In the genomic region with DNA sequence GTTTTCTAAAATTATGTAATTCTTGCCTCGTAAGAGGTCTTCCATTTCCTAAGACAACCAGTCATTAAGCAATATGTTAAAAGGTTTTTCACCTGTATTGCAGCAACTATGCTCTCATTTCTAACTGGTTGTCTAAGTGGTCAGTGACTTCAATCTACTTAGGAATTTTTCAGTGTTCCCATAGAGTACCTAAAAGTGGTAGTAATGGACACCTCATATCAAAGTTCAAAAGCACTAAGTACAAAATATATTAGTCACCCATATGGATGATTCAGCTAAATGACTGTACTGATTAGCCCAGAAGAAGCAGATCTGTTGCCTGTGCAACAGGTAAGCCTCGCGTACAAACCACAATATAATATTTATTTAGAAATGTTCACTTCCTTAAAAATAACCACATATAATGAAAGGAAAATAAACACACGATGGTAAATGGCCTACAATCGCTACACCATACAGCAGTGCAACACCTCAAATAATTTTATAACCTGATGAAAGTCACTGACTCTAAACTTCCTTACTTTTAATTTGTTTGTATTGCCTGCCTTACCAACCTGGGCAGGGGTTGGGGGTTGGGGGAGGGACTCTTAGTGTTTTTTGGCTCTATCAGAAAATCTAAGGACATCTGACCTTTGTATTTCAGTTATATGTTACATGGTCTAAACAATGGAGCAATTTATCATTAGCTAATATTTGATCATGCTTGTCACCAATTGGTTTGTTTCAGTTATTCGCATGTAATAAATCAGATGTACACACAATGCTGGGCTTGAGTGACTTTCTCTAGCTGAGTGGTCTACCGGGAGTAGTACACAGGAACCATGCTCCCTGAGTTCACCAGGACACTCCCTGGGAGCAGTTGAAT, we compare ENCODE assay signal across 11 cellular contexts.
DNase-seq lines count a peak whose midpoint lies in the region; ATAC-seq, FAIRE-seq and TF ChIP-seq lines count a peak whose summit lies in the region.
"Had no signal": no experiment of that assay in that cellular context is flagged by ENCODE, and none has a peak within 500 bp of the region (broad histone marks: within the 10 kb centered on the region; RNA-seq: fewer than 3 reads in every experiment).

No MANE protein-coding gene starts in this region.

- no peaks in the 10 kb centered on the region for H3K27me3 Mint-ChIP-seq in activated CD4-positive, alpha-beta T cell treated with anti-CD3 and anti-CD28 coated beads for 36 hours
- H3K27me3 Mint-ChIP-seq in effector memory CD8-positive, alpha-beta T cell, result no peaks in the 10 kb centered on the region

- no peak for TF ChIP-seq EP300 in tibial nerve (IDR thresholded peaks at IDR 0.05)

- no peaks in the 10 kb centered on the region for H3K9me3 ChIP-seq in tibial nerve
- H3K9me3 ChIP-seq in heart right ventricle, result no peaks in the 10 kb centered on the region

- FAIRE-seq in RCC 7860 (lab: Jason Lieb, UNC), result peak; percentile 94

- H3K4me1 ChIP-seq in tibial nerve (peaks cover 0 to 36% (median 18%) of the 10 kb centered on the region in 4 donors), heart right ventricle (peaks cover 2 to 57% (median 45%) of the 10 kb centered on the region in 9 donors)

- H3K9me3 Mint-ChIP-seq in activated CD4-positive, alpha-beta T cell treated with anti-CD3 and anti-CD28 coated beads for 36 hours (ENCODE audit: low read depth), result no peaks in the 10 kb centered on the region
- H3K9me3 Mint-ChIP-seq in effector memory CD8-positive, alpha-beta T cell, result no peaks in the 10 kb centered on the region

- POLR2A ChIA-PET in activated CD4-positive, alpha-beta T cell treated with anti-CD3 and anti-CD28 coated beads for 36 hours (lab: Charles Lee), result interaction anchor here (0.5 to 1.6 kb wide), 4 partner anchors 11 to 695 kb away, joined by 3 to 5 read pairs (median 4); no protein-coding TSS in a partner anchor

- peaks cover 11% of the 10 kb centered on the region for H3K36me3 Mint-ChIP-seq in activated CD4-positive, alpha-beta T cell treated with anti-CD3 and anti-CD28 coated beads for 36 hours (ENCODE audit: low read depth)
- H3K36me3 Mint-ChIP-seq in effector memory CD8-positive, alpha-beta T cell (ENCODE audit: insufficient read depth), result peaks cover 17% of the 10 kb centered on the region

- ATAC-seq in activated CD4-positive, alpha-beta T cell treated with anti-CD3 and anti-CD28 coated beads for 36 hours, result peak; percentile 27
- ATAC-seq in effector memory CD8-positive, alpha-beta T cell (replicated peaks), result no peak
- no peak for ATAC-seq in heart right ventricle

- intact Hi-C loops in activated CD4-positive, alpha-beta T cell treated with anti-CD3 and anti-CD28 coated beads for 36 hours (cut with DNase I, micrococcal nuclease), result loop anchor here in 1 of 2 experiments (5.0 kb wide), 1 partner anchor 147 kb away; no protein-coding TSS in a partner anchor
- intact Hi-C loops in heart right ventricle (cut with DNase I), result no loop called here

- 89 to 90% methylated on average over 7 of the region's 7 CpGs for WGBS in tibial nerve, 2 donors
- 91 to 93% methylated on average over 7 of the region's 7 CpGs for WGBS in heart right ventricle, 2 donors

- DNase-seq in activated CD4-positive, alpha-beta T cell treated with anti-CD3 and anti-CD28 coated beads for 36 hours, result no peak
- DNase-seq in activated CD4-positive, alpha-beta T cell treated with anti-CD3 and anti-CD28 coated beads, Interleukin-2, amount 50 U/mL, for 48 hours, result no peak
- DNase-seq in RCC 7860 (ENCODE audit: low spot score), result peak; percentile 91
- DNase-seq in effector memory CD8-positive, alpha-beta T cell, result no peak
- DNase-seq in renal cortical epithelial cell (ENCODE audit: low read depth), result peak; percentile 97
- no peak for DNase-seq in tibial nerve (ENCODE audit: low spot score in 2 of 2)
- no peak for DNase-seq in heart right ventricle
- no peak for DNase-seq in DMS79 treated with DMSO at 0.1 percent for 48 hours (lab: John Stamatoyannopoulos, UW)
- DNase-seq: activated CD4-positive, alpha-beta T cell treated with anti-CD3 and anti-CD28 coated beads for 1 hour; NCI-H446 had no signal

- TF ChIP-seq CTCF in tibial nerve (IDR thresholded peaks at IDR 0.05) (no peak), heart right ventricle (IDR thresholded peaks at IDR 0.05) (no peak)

- CTCF ChIA-PET in activated CD4-positive, alpha-beta T cell treated with anti-CD3 and anti-CD28 coated beads for 36 hours (lab: Charles Lee), result interaction anchor here (0.5 to 5.4 kb wide), 7 partner anchors 9 to 147 kb away, joined by 3 to 37 read pairs (median 3); no protein-coding TSS in a partner anchor

- peak overlapping the region; percentile 24 for H3K4me3 Mint-ChIP-seq in activated CD4-positive, alpha-beta T cell treated with anti-CD3 and anti-CD28 coated beads for 36 hours
- H3K4me3 Mint-ChIP-seq in effector memory CD8-positive, alpha-beta T cell, result peak overlapping the region; percentile 42 to 53

- peaks cover 76% of the 10 kb centered on the region for H3K4me1 Mint-ChIP-seq in activated CD4-positive, alpha-beta T cell treated with anti-CD3 and anti-CD28 coated beads for 36 hours
- H3K4me1 Mint-ChIP-seq in effector memory CD8-positive, alpha-beta T cell (ENCODE audit: low read depth in 2 of 2), result peaks cover 40 to 57% of the 10 kb centered on the region in 2 donors

- H3K27ac ChIP-seq in tibial nerve (peak overlapping the region in 1 of 4 donors; percentile 19), heart right ventricle (no peak overlapping the region)
- H3K27ac ChIP-seq: coronary artery had no signal

- H3K27ac Mint-ChIP-seq in activated CD4-positive, alpha-beta T cell treated with anti-CD3 and anti-CD28 coated beads for 36 hours, result peak overlapping the region; percentile 85
- H3K27ac Mint-ChIP-seq in effector memory CD8-positive, alpha-beta T cell, result peak overlapping the region; percentile 71 to 79

- H3K27me3 ChIP-seq in tibial nerve (no peaks in the 10 kb centered on the region), heart right ventricle (no peaks in the 10 kb centered on the region)

- H3K36me3 ChIP-seq in tibial nerve (no peaks in the 10 kb centered on the region), heart right ventricle (peaks cover 0 to 3% (median 0%) of the 10 kb centered on the region in 9 donors)

- H3K4me3 ChIP-seq in tibial nerve (no peak overlapping the region), heart right ventricle (no peak overlapping the region)
- H3K4me3 ChIP-seq: coronary artery had no signal

- TF ChIP-seq POLR2A in tibial nerve (IDR thresholded peaks at IDR 0.05), result no peak

Comparison
In these comparisons a context has a peak if more than half of its experiments do, and no peak if none do; other contexts are left out.
1. DNase-seq: peak in RCC 7860 (single experiment) and renal cortical epithelial cell (single experiment); none in activated CD4-positive, alpha-beta T cell treated with anti-CD3 and anti-CD28 coated beads for 36 hours (single experiment), activated CD4-positive, alpha-beta T cell treated with anti-CD3 and anti-CD28 coated beads, Interleukin-2, amount 50 U/mL, for 48 hours (0 of 2), effector memory CD8-positive, alpha-beta T cell (0 of 3), tibial nerve (0 of 2), heart right ventricle (0 of 2) and DMS79 treated with DMSO at 0.1 percent for 48 hours (single experiment).